Comparison of ENCODE assay signal across 12 cellular contexts in genomic region chr1:183030053-183030452, GRCh38. TPM values are rescaled to one million over a fixed set of nuclear protein-coding genes. Genes with fewer than 3 reads are reported as not detected.
DNase-seq lines count a peak whose midpoint lies in the region; ATAC-seq and TF ChIP-seq lines count a peak whose summit lies in the region.
"Had no signal": no experiment of that assay in that cellular context is flagged by ENCODE, and none has a peak within 500 bp of the region (broad histone marks: within the 10 kb centered on the region; RNA-seq: fewer than 3 reads in every experiment).

No MANE protein-coding gene starts in this region.

- H3K27ac Mint-ChIP-seq in HFFc6, result peak overlapping the region; percentile 97

- H3K27me3 Mint-ChIP-seq in HFFc6 (ENCODE audit: insufficient read depth), result peaks cover 1% of the 10 kb centered on the region; the same call in 1 of the 2 replicates

- H4K8ac ChIP-seq in trophoblast cell (ENCODE audit: low read depth, low read length), result no peak overlapping the region

- no peak overlapping the region for H3K23ac ChIP-seq in trophoblast cell (ENCODE audit: low read length)

- no peak overlapping the region for H2AK5ac ChIP-seq in trophoblast cell (ENCODE audit: low read length)

- intact Hi-C loops in esophagus squamous epithelium (cut with DNase I), result no loop called here

- H3K4me2 ChIP-seq in trophoblast cell (ENCODE audit: low read length), result no peak overlapping the region

- no peak for TF ChIP-seq POLR2A in esophagus squamous epithelium (IDR thresholded peaks at IDR 0.05)

- no peak overlapping the region for H3K18ac ChIP-seq in trophoblast cell (ENCODE audit: low read length)

- no peak overlapping the region for H3K4me3 ChIP-seq in trophoblast cell (ENCODE audit: low read depth, low read length)
- peak overlapping the region in 1 of 4 donors; percentile 96 for H3K4me3 ChIP-seq in esophagus squamous epithelium
- H3K4me3 ChIP-seq: ovary had no signal

- peak overlapping the region; percentile 97 for H3K4me3 Mint-ChIP-seq in HFFc6

- H2BK120ac ChIP-seq in trophoblast cell (ENCODE audit: insufficient read depth, low read length, poor library complexity), result no peak overlapping the region

- H2AFZ ChIP-seq in trophoblast cell (ENCODE audit: insufficient read depth, low read length, poor library complexity), result no peak overlapping the region

- H4K91ac ChIP-seq in trophoblast cell (ENCODE audit: low read depth, low read length), result no peak overlapping the region

- no peak overlapping the region for H3K9ac ChIP-seq in trophoblast cell (ENCODE audit: low read length)

- H3K27ac ChIP-seq in epithelial cell of prostate, result peak overlapping the region; percentile 51
- peak overlapping the region; percentile 43 for H3K27ac ChIP-seq in trophoblast cell (ENCODE audit: low read depth, low read length)
- peak overlapping the region in 2 of 4 donors; percentile 0 to 100 for H3K27ac ChIP-seq in esophagus squamous epithelium
- H3K27ac ChIP-seq: ovary had no signal

- peaks cover 5% of the 10 kb centered on the region for H3K79me1 ChIP-seq in trophoblast cell (ENCODE audit: low read length)

- H3K4me1 Mint-ChIP-seq in HFFc6 (ENCODE audit: low read depth), result peaks cover 92% of the 10 kb centered on the region

- ATAC-seq in HG03432 (IDR thresholded peaks at IDR 0.05; ENCODE audit: unreplicated experiment), result no peak

- no peak for TF ChIP-seq CTCF in HFFc6 (IDR thresholded peaks at IDR 0.05)
- no peak for TF ChIP-seq CTCF in esophagus squamous epithelium (IDR thresholded peaks at IDR 0.05)

- H4K12ac ChIP-seq in trophoblast cell (ENCODE audit: low read depth, low read length), result no peak overlapping the region

- H3K9me3 Mint-ChIP-seq in HFFc6, result no peaks in the 10 kb centered on the region

- H3K4me1 ChIP-seq in trophoblast cell (ENCODE audit: control insufficient read depth in 1 of 2, insufficient read depth in 2 of 2, low read length in 2 of 2), result peaks cover 8 to 19% of the 10 kb centered on the region in 2 experiments
- peaks cover 3 to 89% (median 34%) of the 10 kb centered on the region in 3 donors for H3K4me1 ChIP-seq in esophagus squamous epithelium

- H3K14ac ChIP-seq in trophoblast cell (ENCODE audit: low read length), result no peak overlapping the region

- peaks cover 0 to 2% of the 10 kb centered on the region in 2 experiments for H3K36me3 ChIP-seq in trophoblast cell (ENCODE audit: control insufficient read depth in 1 of 2, insufficient read depth in 2 of 2, low read length in 2 of 2)
- peaks cover 0 to 6% (median 0%) of the 10 kb centered on the region in 3 donors for H3K36me3 ChIP-seq in esophagus squamous epithelium
- H3K36me3 ChIP-seq: ovary had no signal

- WGBS in trophoblast cell (ENCODE audit: extremely low coverage, insufficient coverage, insufficient read length), result no CpG with 5 or more reads among the region's 1 CpG
- 33 to 77% methylated on average over 1 of the region's 1 CpG for WGBS in esophagus squamous epithelium, 2 donors

- H3K9me3 ChIP-seq in trophoblast cell (ENCODE audit: insufficient read depth, low read depth, low read length) (no peaks in the 10 kb centered on the region), esophagus squamous epithelium (no peaks in the 10 kb centered on the region)
- H3K9me3 ChIP-seq: ovary had no signal

- peaks cover 3% of the 10 kb centered on the region for H3K79me2 ChIP-seq in trophoblast cell (ENCODE audit: control insufficient read depth, insufficient read depth, low read length, poor library complexity)

- no peak overlapping the region for H2BK5ac ChIP-seq in trophoblast cell (ENCODE audit: low read depth, low read length, poor library complexity)

- no peak overlapping the region for H3K4ac ChIP-seq in trophoblast cell (ENCODE audit: low read depth, low read length)

- H3K27me3 ChIP-seq in trophoblast cell (ENCODE audit: insufficient read depth, low read length), result no peaks in the 10 kb centered on the region
- no peaks in the 10 kb centered on the region for H3K27me3 ChIP-seq in esophagus squamous epithelium
- H3K27me3 ChIP-seq: ovary had no signal

- DNase-seq in HFFc6 (peak; percentile 53), NOMO-1 treated with DMSO at 0.1 percent for 48 hours (lab: John Stamatoyannopoulos, UW; ENCODE audit: unreplicated experiment) (peak; percentile 67), epithelial cell of prostate (ENCODE audit: low read depth, low spot score) (no peak), trophoblast cell (peak; percentile 66 to 84), NCI-H82 (lab: John Stamatoyannopoulos, UW) (no peak), RPMI8226 (no peak), esophagus squamous epithelium (lab: John Stamatoyannopoulos, UW) (no peak)
- DNase-seq: activated CD4-positive, alpha-beta T cell treated with anti-CD3 and anti-CD28 coated beads for 48 hours; activated gamma-delta T cell; GOT3; ovary had no signal

- H3K36me3 Mint-ChIP-seq in HFFc6 (ENCODE audit: low read depth), result peaks cover 80% of the 10 kb centered on the region

- no peak overlapping the region for H2BK12ac ChIP-seq in trophoblast cell (ENCODE audit: low read length)

RNA-seq across cellular contexts. Expression of gene LAMC1, which starts 6.8 kb away (rescaled TPM):
- total RNA-seq in HFFc6 (2021; fragmentation: NEBNext Ultra II Directional; extraction: Animal tissue kit (Norgen Biotek cat#: 25700)), result 100 to 1,000 TPM; 352 to 465 (median 393) TPM
- polyA plus RNA-seq in trophoblast cell (2013), result 230 and 236 TPM in 2 replicates
- total RNA-seq in esophagus squamous epithelium, result 100 to 1,000 TPM in 1 of 4 donors, 10 to 100 TPM in 3; 26.3 to 275 (median 60.0) TPM

Comparison
In these comparisons a context has a peak if more than half of its experiments do, and no peak if none do; other contexts are left out.
1. DNase-seq: peak in HFFc6 (single experiment), NOMO-1 treated with DMSO at 0.1 percent for 48 hours (single experiment) and trophoblast cell (2 of 2); none in epithelial cell of prostate (single experiment), NCI-H82 (single experiment), RPMI8226 (single experiment) and esophagus squamous epithelium (single experiment).